In genomic region chr7:66001018-66001417, GRCh38 we compare ENCODE assay signal across 6 cellular contexts. TPM values are rescaled to one million over a fixed set of nuclear protein-coding genes. Genes with fewer than 3 reads are reported as not detected.
DNase-seq lines count a peak whose midpoint lies in the region; ATAC-seq, FAIRE-seq and TF ChIP-seq lines count a peak whose summit lies in the region.
"Not testable (repeated sequence)": the region's sequence is repeated elsewhere in the genome, so short reads cannot be mapped to it uniquely, and the experiment has no call there.

No MANE protein-coding gene starts in this region.

- dilution Hi-C loops in IMR-90 (cut with HindIII; ENCODE audit: low sequenced_read_pairs, unreplicated experiment), result not testable (repeated sequence)

- not testable (repeated sequence) for H3K23ac ChIP-seq in IMR-90 (ENCODE audit: low read depth, low read length)

- not testable (repeated sequence) for H3K56ac ChIP-seq in IMR-90 (ENCODE audit: extremely low read depth, insufficient read depth, low read length)

- DNase-seq in IMR-90; foreskin keratinocyte; left colon; HepG2 (ENCODE audit: low spot score); mucosa of descending colon: not testable (repeated sequence)

- H4K91ac ChIP-seq in IMR-90 (ENCODE audit: insufficient read depth, low read depth, low read length), result not testable (repeated sequence)

- H3K9me1 ChIP-seq in IMR-90 (ENCODE audit: insufficient read depth, low read length), result not testable (repeated sequence)

- H3K14ac ChIP-seq in IMR-90 (replicated peaks; ENCODE audit: low read depth, low read length), result not testable (repeated sequence)

- TF ChIP-seq POLR2A in IMR-90 (IDR thresholded peaks at IDR 0.05; ENCODE audit: low read depth, low read length); HepG2 (IDR thresholded peaks at IDR 0.05; ENCODE audit: insufficient read depth in 1 of 2, low read depth in 2 of 2, low read length in 2 of 2): not testable (repeated sequence)

- not testable (repeated sequence) for H3K4me1 ChIP-seq in IMR-90 (ENCODE audit: control insufficient read depth, insufficient read depth, low read length); foreskin keratinocyte; mucosa of descending colon (ENCODE audit: low read depth)
- H3K4me1 ChIP-seq in HepG2 (ENCODE audit: insufficient read depth, low read length), result peaks cover 25% of the 10 kb centered on the region

- CTCF ChIA-PET in IMR-90 (lab: Yijun Ruan, JAX); HepG2 (lab: Yijun Ruan, JAX; ENCODE audit: low intra/inter-chr PET ratio, low total read pairs): not testable (repeated sequence)

- not testable (repeated sequence) for H3K27ac ChIP-seq in IMR-90 (ENCODE audit: insufficient read depth, low read length); foreskin keratinocyte; HepG2 (ENCODE audit: extremely low read length, insufficient read depth, low read length)

- H4K20me1 ChIP-seq in IMR-90 (ENCODE audit: insufficient read depth, low read length); HepG2 (ENCODE audit: insufficient read depth, low read length): not testable (repeated sequence)

- H2BK120ac ChIP-seq in IMR-90 (ENCODE audit: low read depth, low read length), result not testable (repeated sequence)

- not testable (repeated sequence) for H3K4ac ChIP-seq in IMR-90 (ENCODE audit: low read depth, low read length)

- BruUV-seq in IMR-90 (replicated peaks; lab: Mats Ljungman, UMichigan); HepG2 (replicated peaks; lab: Mats Ljungman, UMichigan): not testable (repeated sequence)

- TF ChIP-seq CTCF in IMR-90 (conservative IDR thresholded peaks at IDR 0.05; ENCODE audit: low read depth, low read length); foreskin keratinocyte (conservative IDR thresholded peaks at IDR 0.05); HepG2 (CRISPR knock-in tag; IDR thresholded peaks at IDR 0.05); mucosa of descending colon (IDR thresholded peaks at IDR 0.05): not testable (repeated sequence)

- H3K27me3 ChIP-seq in IMR-90 (ENCODE audit: control insufficient read depth, insufficient read depth, low read length); foreskin keratinocyte; HepG2 (ENCODE audit: control insufficient read depth in 1 of 2, insufficient read depth in 2 of 2, low read length in 2 of 2): not testable (repeated sequence)

- H3K18ac ChIP-seq in IMR-90 (ENCODE audit: low read depth, low read length), result not testable (repeated sequence)

- not testable (repeated sequence) for H3K4me3 ChIP-seq in IMR-90 (ENCODE audit: insufficient read depth, low read depth, low read length); HepG2 (replicated peaks in 1 of 3; ENCODE audit: insufficient read depth in 1 of 3, low read depth in 2 of 3, low read length in 3 of 3); mucosa of descending colon

- TF ChIP-seq RAD21 in IMR-90 (IDR thresholded peaks at IDR 0.05; ENCODE audit: low read length); HepG2 (CRISPR knock-in tag; IDR thresholded peaks at IDR 0.05): not testable (repeated sequence)

- no CpG with 5 or more reads among the region's 5 CpGs for WGBS in IMR-90 (ENCODE audit: extremely low coverage in 2 of 2, insufficient read length in 1 of 2), 2 experiments
- WGBS in HepG2 (ENCODE audit: low lambda C conversion rate), result 3% methylated on average over 1 of the region's 5 CpGs

- POLR2A ChIA-PET in IMR-90 (lab: Charles Lee; ENCODE audit: unreplicated experiment); HepG2 (lab: Yijun Ruan, JAX): not testable (repeated sequence)

- not testable (repeated sequence) for H4K8ac ChIP-seq in IMR-90 (ENCODE audit: low read depth in 2 of 2, low read length in 2 of 2)

- not testable (repeated sequence) for H3K9me3 ChIP-seq in IMR-90 (ENCODE audit: control insufficient read depth, insufficient read depth, low read length); HepG2 (ENCODE audit: low read length); mucosa of descending colon

- FAIRE-seq in HepG2 (lab: Jason Lieb, UNC), result not testable (repeated sequence)

- H2BK20ac ChIP-seq in IMR-90 (ENCODE audit: low read depth, low read length), result not testable (repeated sequence)

- intact Hi-C loops in IMR-90 (cut with micrococcal nuclease); left colon (cut with DNase I, micrococcal nuclease); HepG2 (cut with micrococcal nuclease; ENCODE audit: unreplicated experiment); mucosa of descending colon (cut with DNase I, micrococcal nuclease): not testable (repeated sequence)

- ATAC-seq in IMR-90 (ENCODE audit: low read depth) (peak; percentile 85), SK-N-SH treated with all-trans-retinoic acid at 6 μM for 48 hours (peak; percentile 79), foreskin keratinocyte (peak; percentile 53), left colon (peak; percentile 90), HepG2 (peak; percentile 78), mucosa of descending colon (peak; percentile 81)

- TF ChIP-seq EP300 in HepG2 (IDR thresholded peaks at IDR 0.05; ENCODE audit: low read depth in 2 of 2, low read length in 2 of 2); HepG2 (CRISPR knock-in tag; IDR thresholded peaks at IDR 0.05; ENCODE audit: borderline replicate concordance): not testable (repeated sequence)

- H2BK15ac ChIP-seq in IMR-90 (ENCODE audit: low read depth, low read length), result not testable (repeated sequence)

- not testable (repeated sequence) for H3K36me3 ChIP-seq in IMR-90 (ENCODE audit: control insufficient read depth, insufficient read depth, low read length); HepG2 (replicated peaks in 1 of 2; ENCODE audit: control insufficient read depth in 1 of 2, insufficient read depth in 2 of 2, low read length in 2 of 2); mucosa of descending colon (ENCODE audit: low read depth)

- not testable (repeated sequence) for H2AK5ac ChIP-seq in IMR-90 (ENCODE audit: low read depth, low read length)

- not testable (repeated sequence) for H4K5ac ChIP-seq in IMR-90 (ENCODE audit: low read depth, low read length)

- not testable (repeated sequence) for H3K4me2 ChIP-seq in IMR-90 (ENCODE audit: low read depth, low read length); HepG2 (ENCODE audit: low read depth, low read length)

- H2BK5ac ChIP-seq in IMR-90 (ENCODE audit: low read depth, low read length, poor library complexity, severe bottlenecking), result not testable (repeated sequence)

- H3K9ac ChIP-seq in IMR-90 (ENCODE audit: low read depth, low read length); HepG2 (ENCODE audit: insufficient read depth, low read depth, low read length): not testable (repeated sequence)

- not testable (repeated sequence) for H2AFZ ChIP-seq in IMR-90 (replicated peaks; ENCODE audit: low read length, poor library complexity); HepG2 (ENCODE audit: low read length)

- H3K79me2 ChIP-seq in HepG2 (ENCODE audit: insufficient read depth, low read length), result not testable (repeated sequence)

- H3K79me1 ChIP-seq in IMR-90 (ENCODE audit: low read depth in 1 of 2, low read length in 2 of 2), result not testable (repeated sequence)

- not testable (repeated sequence) for H2AK9ac ChIP-seq in IMR-90 (replicated peaks; ENCODE audit: low read depth, low read length, poor library complexity)

- in situ Hi-C loops in IMR-90 (cut with MboI; ENCODE audit: low sequenced_read_pairs), result not testable (repeated sequence)
- in situ Hi-C loops in HepG2 (cut with HindIII; ENCODE audit: extremely low pct_ligation_motif_present, low pct_unique_long_range_greater_than_20kb), result loop anchor here (25.0 kb wide), 1 partner anchor 264 kb away; no protein-coding TSS in a partner anchor

RNA-seq across cellular contexts. Expression of gene GUSB, which starts 19.0 kb away (rescaled TPM):
- total RNA-seq in IMR-90 (2012; rRNA removed), result 9.7 and 12.9 TPM in 2 replicates
- 47.7 and 55.0 TPM in 2 replicates for polyA plus RNA-seq in IMR-90 (2012; rRNA removed)
- 54.2 and 71.8 TPM in 2 replicates for polyA plus RNA-seq in IMR-90 (2012; cell fraction: cytosol; rRNA removed)
- 88.1 and 130 TPM in 2 replicates for polyA plus RNA-seq in IMR-90 (2012; cell fraction: nucleus; rRNA removed; ENCODE audit: low replicate concordance)
- total RNA-seq in foreskin keratinocyte, result 19.6 and 22.1 TPM in 2 replicates
- 23.7 and 25.2 TPM in 2 replicates for polyA plus RNA-seq in foreskin keratinocyte
- 10 to 100 TPM; 69.2 to 99.5 TPM for total RNA-seq in left colon
- total RNA-seq in HepG2 (2016; rRNA removed; fragmentation: Illumina TruSeq; extraction: Trizol), result 8.8 and 18.8 TPM in 2 replicates
- total RNA-seq in HepG2 (2016; cell fraction: cytosol; rRNA removed; fragmentation: Illumina TruSeq; extraction: Trizol; ENCODE audit: low read depth), result 11.7 and 12.8 TPM in 2 replicates
- total RNA-seq in HepG2 (2016; cell fraction: insoluble cytoplasmic fraction; rRNA removed; fragmentation: Illumina TruSeq; extraction: Trizol), result 7.4 and 20.2 TPM in 2 replicates
- total RNA-seq in HepG2 (2016; cell fraction: membrane; rRNA removed; fragmentation: Illumina TruSeq; extraction: Trizol), result 9.2 and 10.8 TPM in 2 replicates
- total RNA-seq in HepG2 (2016; cell fraction: nucleus; rRNA removed; fragmentation: Illumina TruSeq; extraction: Trizol), result 26.0 and 31.3 TPM in 2 replicates
- 57.6 and 60.0 TPM in 2 replicates for polyA plus RNA-seq in HepG2 (2011; rRNA removed)
- 46.9 and 57.2 TPM in 2 replicates for polyA plus RNA-seq in HepG2 (2011; cell fraction: cytosol; rRNA removed)
- 214 and 218 TPM in 2 replicates for polyA plus RNA-seq in HepG2 (2011; cell fraction: nucleus; rRNA removed)
- polyA plus RNA-seq in HepG2 (2012), result 46.7 and 48.2 TPM in 2 replicates
- 9.4 and 10.5 TPM in 2 replicates for polyA plus RNA-seq in HepG2 (2016; cell fraction: cytosol; fragmentation: Illumina TruSeq; extraction: Trizol; ENCODE audit: low read depth)
- polyA plus RNA-seq in HepG2 (2016; cell fraction: insoluble cytoplasmic fraction; fragmentation: Illumina TruSeq; extraction: Trizol; ENCODE audit: low read depth), result 14.4 and 16.6 TPM in 2 replicates
- polyA plus RNA-seq in HepG2 (2016; cell fraction: membrane; fragmentation: Illumina TruSeq; extraction: Trizol; ENCODE audit: low read depth), result 10.4 and 12.2 TPM in 2 replicates
- polyA plus RNA-seq in HepG2 (2016; cell fraction: nucleus; fragmentation: Illumina TruSeq; extraction: Trizol; ENCODE audit: insufficient read depth, low read depth), result 88.4 and 99.7 TPM in 2 replicates
- polyA minus RNA-seq in HepG2 (2011; rRNA and poly(A)+ RNA removed; ENCODE audit: low replicate concordance), result 85.0 and 99.2 TPM in 2 replicates
- polyA minus RNA-seq in HepG2 (2011; cell fraction: cytosol; rRNA and poly(A)+ RNA removed), result 18.2 and 24.4 TPM in 2 replicates
- 23.9 and 27.4 TPM in 2 replicates for polyA minus RNA-seq in HepG2 (2011; cell fraction: nucleus; rRNA and poly(A)+ RNA removed)
- 10 to 100 TPM; 55.9 to 82.1 (median 74.3) TPM for total RNA-seq in mucosa of descending colon
